ENCODE assay signal across 8 cellular contexts in genomic region chr7:24574365-24574764, GRCh38. TPM values are rescaled to one million over a fixed set of nuclear protein-coding genes. Genes with fewer than 3 reads are reported as not detected.
DNase-seq lines count a peak whose midpoint lies in the region; ATAC-seq and TF ChIP-seq lines count a peak whose summit lies in the region.

No MANE protein-coding gene starts in this region.

- intact Hi-C loops in Calu3 (cut with micrococcal nuclease; ENCODE audit: unreplicated experiment): no loop called here

- H3K9me3 ChIP-seq in neuron (ENCODE audit: low read length): no peaks in the 10 kb centered on the region

- peaks cover 21% of the 10 kb centered on the region for H3K27me3 ChIP-seq in neuron (ENCODE audit: insufficient read depth, low read length)

- no peak for ATAC-seq in effector memory CD8-positive, alpha-beta T cell (replicated peaks)
- ATAC-seq in GM18867 (IDR thresholded peaks at IDR 0.05; ENCODE audit: unreplicated experiment): no peak
- no peak for ATAC-seq in GM18502 (IDR thresholded peaks at IDR 0.05; ENCODE audit: poor library complexity, unreplicated experiment)

- H3K27ac Mint-ChIP-seq in Calu3 (ENCODE audit: unreplicated experiment): peak overlapping the region; percentile 66
- peak overlapping the region; percentile 69 to 91 for H3K27ac Mint-ChIP-seq in effector memory CD8-positive, alpha-beta T cell

- H3K4me1 Mint-ChIP-seq in Calu3 (ENCODE audit: low read depth, unreplicated experiment): peaks cover 31% of the 10 kb centered on the region
- H3K4me1 Mint-ChIP-seq in effector memory CD8-positive, alpha-beta T cell (ENCODE audit: low read depth in 2 of 2): peaks cover 20 to 39% of the 10 kb centered on the region in 2 donors

- DNase-seq in Calu3: no peak
- no peak for DNase-seq in NB4 (ENCODE audit: low read depth)
- DNase-seq in effector memory CD8-positive, alpha-beta T cell: no peak
- no peak for DNase-seq in DMS153 (lab: John Stamatoyannopoulos, UW)
- no peak for DNase-seq in activated CD8-positive, alpha-beta memory T cell treated with anti-CD3 and anti-CD28 coated beads, Interleukin-2, amount 50 U/mL, for 4 hours

- BruUV-seq in Calu3 (replicated peaks; lab: Mats Ljungman, UMichigan): TSS peak; percentile 30

- H3K36me3 ChIP-seq in neuron (ENCODE audit: insufficient read depth, low read length): no peaks in the 10 kb centered on the region

- peak overlapping the region; percentile 89 for H2AFZ ChIP-seq in neuron (ENCODE audit: low read depth, low read length)

- H3K36me3 Mint-ChIP-seq in Calu3 (ENCODE audit: insufficient read depth, unreplicated experiment): peaks cover 24% of the 10 kb centered on the region
- peaks cover 7% of the 10 kb centered on the region for H3K36me3 Mint-ChIP-seq in effector memory CD8-positive, alpha-beta T cell (ENCODE audit: insufficient read depth)

- peaks cover 30% of the 10 kb centered on the region for H3K27me3 Mint-ChIP-seq in Calu3 (ENCODE audit: unreplicated experiment)
- H3K27me3 Mint-ChIP-seq in effector memory CD8-positive, alpha-beta T cell: no peaks in the 10 kb centered on the region

- TF ChIP-seq POLR2A in NB4 (IDR thresholded peaks at IDR 0.05; ENCODE audit: extremely low read depth, insufficient read length): no peak

- TF ChIP-seq CTCF in Calu3 (IDR thresholded peaks at IDR 0.05; ENCODE audit: unreplicated experiment): no peak
- no peak for TF ChIP-seq CTCF in NB4 (IDR thresholded peaks at IDR 0.05; ENCODE audit: low read depth, low read length)

- peaks cover 16% of the 10 kb centered on the region for H3K4me1 ChIP-seq in neuron (ENCODE audit: insufficient read depth, low read length)

- peak overlapping the region; percentile 91 for H3K4me3 Mint-ChIP-seq in Calu3 (ENCODE audit: low read depth, unreplicated experiment)
- peak overlapping the region; percentile 90 to 91 for H3K4me3 Mint-ChIP-seq in effector memory CD8-positive, alpha-beta T cell

- no peaks in the 10 kb centered on the region for H3K9me3 Mint-ChIP-seq in Calu3 (ENCODE audit: low read depth, unreplicated experiment)
- H3K9me3 Mint-ChIP-seq in effector memory CD8-positive, alpha-beta T cell: no peaks in the 10 kb centered on the region

- CTCF ChIA-PET in Calu3 (lab: Charles Lee): interaction anchor here (0.7 to 1.0 kb wide), 2 partner anchors 8 to 168 kb away, joined by 3 to 9 read pairs; no protein-coding TSS in a partner anchor

- peak overlapping the region; percentile 90 for H3K4me3 ChIP-seq in NB4 (ENCODE audit: low read depth, low read length)
- peak overlapping the region; percentile 60 for H3K4me3 ChIP-seq in neuron (ENCODE audit: low read length)

RNA-seq across cellular contexts. Expression of gene PALS2, which starts 1.1 kb away (rescaled TPM):
- total RNA-seq in Calu3 (2022): 70.5 and 88.8 TPM in 2 replicates
